15 cellular contexts compared by ENCODE assay signal in the genomic region with DNA sequence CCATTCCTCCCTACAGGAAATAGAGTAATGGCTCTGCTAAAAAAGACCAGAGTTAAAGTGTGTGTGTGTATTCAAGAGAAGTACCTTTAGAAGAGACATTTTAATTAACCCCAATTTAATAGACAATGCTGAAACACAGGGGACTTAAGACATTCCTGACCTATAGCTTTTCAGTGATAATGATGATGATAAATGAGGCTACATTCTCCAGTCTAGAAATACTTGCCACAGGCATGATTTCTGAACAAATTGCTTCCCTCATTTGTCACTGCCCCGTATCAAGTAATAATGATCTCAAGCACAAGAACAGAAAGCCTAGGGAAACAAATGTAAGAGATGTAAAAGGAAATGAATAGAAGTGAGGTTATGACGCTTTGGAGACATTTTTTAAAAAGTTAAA.
DNase-seq lines count a peak whose midpoint lies in the region; ATAC-seq and TF ChIP-seq lines count a peak whose summit lies in the region.
"Had no signal": no experiment of that assay in that cellular context is flagged by ENCODE, and none has a peak within 500 bp of the region (broad histone marks: within the 10 kb centered on the region; RNA-seq: fewer than 3 reads in every experiment).

No MANE protein-coding gene starts in this region.

- peaks cover 46% of the 10 kb centered on the region for H3K4me1 Mint-ChIP-seq in progenitor cell of endocrine pancreas (ENCODE audit: low read depth)
- H3K4me1 Mint-ChIP-seq: CD8-positive, alpha-beta memory T cell had no signal

- H3K27me3 Mint-ChIP-seq in progenitor cell of endocrine pancreas = no peaks in the 10 kb centered on the region
- H3K27me3 Mint-ChIP-seq: CD8-positive, alpha-beta memory T cell had no signal

- DNase-seq in NCI-H2227 treated with DMSO at 0.1 percent for 48 hours (lab: John Stamatoyannopoulos, UW) = peak; percentile 46
- DNase-seq in astrocyte of the hippocampus (ENCODE audit: low read depth, low spot score) = peak; percentile 45
- DNase-seq in progenitor cell of endocrine pancreas (ENCODE audit: low spot score, unreplicated experiment) = no peak
- DNase-seq in COR-L47 (lab: John Stamatoyannopoulos, UW) = no peak
- DNase-seq: AML-193; CD8-positive, alpha-beta memory T cell; DMS 273 treated with DMSO at 0.1 percent for 48 hours; H7 had no signal

- no peaks in the 10 kb centered on the region for H3K9me3 ChIP-seq in HEK293 (ENCODE audit: control insufficient read depth, insufficient read depth, low read depth, low read length)
- H3K9me3 ChIP-seq: BLaER1 had no signal

- 0 out of 2 replicates have a peak, but pooled peaks cover 4% of the 10 kb centered on the region for H3K4me1 ChIP-seq in HEK293 (ENCODE audit: control insufficient read depth, insufficient read depth, low read length)
- H3K4me1 ChIP-seq: BLaER1 had no signal

- no peak for ATAC-seq in GM19023 (IDR thresholded peaks at IDR 0.05; ENCODE audit: unreplicated experiment)
- ATAC-seq in HG03135 (IDR thresholded peaks at IDR 0.05; ENCODE audit: unreplicated experiment) = no peak
- ATAC-seq: GM12878, GM23338, K562 had no signal

- no peaks in the 10 kb centered on the region for H3K9me3 Mint-ChIP-seq in progenitor cell of endocrine pancreas (ENCODE audit: low read depth)
- H3K9me3 Mint-ChIP-seq: GM23338 had no signal

- no peak overlapping the region for H3K4me3 ChIP-seq in HEK293 (ENCODE audit: low read depth, low read length)
- H3K4me3 ChIP-seq: BLaER1, GM12878, GM23338, K562 had no signal

- TF ChIP-seq CTCF in HEK293 (tag by site-specific recombination; IDR thresholded peaks at IDR 0.05) (no peak), progenitor cell of endocrine pancreas (IDR thresholded peaks at IDR 0.05; ENCODE audit: unreplicated experiment) (no peak)

- CTCF ChIA-PET in HEK293 (lab: Yijun Ruan, JAX) = interaction anchor here (0.7 kb wide), 1 partner anchor 134 kb away, joined by 3 read pairs; no protein-coding TSS in a partner anchor

- peaks cover 6% of the 10 kb centered on the region for H3K36me3 Mint-ChIP-seq in progenitor cell of endocrine pancreas (ENCODE audit: insufficient read depth)
- H3K36me3 Mint-ChIP-seq: CD8-positive, alpha-beta memory T cell had no signal

- H3K27ac Mint-ChIP-seq in progenitor cell of endocrine pancreas = peak overlapping the region; percentile 67
- H3K27ac Mint-ChIP-seq: CD8-positive, alpha-beta memory T cell; GM23338 had no signal

- no peak overlapping the region for H3K4me3 Mint-ChIP-seq in progenitor cell of endocrine pancreas (ENCODE audit: low read depth)
- H3K4me3 Mint-ChIP-seq: CD8-positive, alpha-beta memory T cell; GM23338 had no signal

- no peaks in the 10 kb centered on the region for H3K36me3 ChIP-seq in HEK293 (ENCODE audit: control insufficient read depth in 2 of 2, insufficient read depth in 1 of 2, low read length in 2 of 2)
- H3K36me3 ChIP-seq: BLaER1 had no signal

- POLR2A ChIA-PET in HEK293 (lab: Yijun Ruan, JAX) = no interaction called here

- no peak overlapping the region for H3K27ac ChIP-seq in HEK293 (ENCODE audit: extremely low read depth, low read depth, low read length)
- H3K27ac ChIP-seq: BLaER1 had no signal

TF ChIP-seq in HEK293, 187 proteins besides CTCF, POLR2A, EP300 and RAD21:
- no peak for TF ChIP-seq ZNF558 (tag by site-specific recombination; IDR thresholded peaks at IDR 0.05)
- TF ChIP-seq ZNF843 (tag by site-specific recombination; IDR thresholded peaks at IDR 0.05) = peak; percentile 33; the same call in 1 of the 2 replicates
- no peak for TF ChIP-seq ZNF394 (tag by site-specific recombination; IDR thresholded peaks at IDR 0.05; ENCODE audit: borderline replicate concordance)
- TF ChIP-seq, protein P1, sequence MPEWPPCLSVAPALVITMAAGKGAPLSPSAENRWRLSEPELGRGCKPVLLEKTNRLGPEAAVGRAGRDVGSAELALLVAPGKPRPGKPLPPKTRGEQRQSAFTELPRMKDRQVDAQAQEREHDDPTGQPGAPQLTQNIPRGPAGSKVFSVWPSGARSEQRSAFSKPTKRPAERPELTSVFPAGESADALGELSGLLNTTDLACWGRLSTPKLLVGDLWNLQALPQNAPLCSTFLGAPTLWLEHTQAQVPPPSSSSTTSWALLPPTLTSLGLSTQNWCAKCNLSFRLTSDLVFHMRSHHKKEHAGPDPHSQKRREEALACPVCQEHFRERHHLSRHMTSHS (tag by site-specific recombination; IDR thresholded peaks at IDR 0.05) = no peak
- TF ChIP-seq ZNF561 (tag by site-specific recombination; IDR thresholded peaks at IDR 0.05; ENCODE audit: borderline replicate concordance) = no peak
- TF ChIP-seq ZNF324 (tag by site-specific recombination; IDR thresholded peaks at IDR 0.05) = no peak
- TF ChIP-seq, protein P2, sequence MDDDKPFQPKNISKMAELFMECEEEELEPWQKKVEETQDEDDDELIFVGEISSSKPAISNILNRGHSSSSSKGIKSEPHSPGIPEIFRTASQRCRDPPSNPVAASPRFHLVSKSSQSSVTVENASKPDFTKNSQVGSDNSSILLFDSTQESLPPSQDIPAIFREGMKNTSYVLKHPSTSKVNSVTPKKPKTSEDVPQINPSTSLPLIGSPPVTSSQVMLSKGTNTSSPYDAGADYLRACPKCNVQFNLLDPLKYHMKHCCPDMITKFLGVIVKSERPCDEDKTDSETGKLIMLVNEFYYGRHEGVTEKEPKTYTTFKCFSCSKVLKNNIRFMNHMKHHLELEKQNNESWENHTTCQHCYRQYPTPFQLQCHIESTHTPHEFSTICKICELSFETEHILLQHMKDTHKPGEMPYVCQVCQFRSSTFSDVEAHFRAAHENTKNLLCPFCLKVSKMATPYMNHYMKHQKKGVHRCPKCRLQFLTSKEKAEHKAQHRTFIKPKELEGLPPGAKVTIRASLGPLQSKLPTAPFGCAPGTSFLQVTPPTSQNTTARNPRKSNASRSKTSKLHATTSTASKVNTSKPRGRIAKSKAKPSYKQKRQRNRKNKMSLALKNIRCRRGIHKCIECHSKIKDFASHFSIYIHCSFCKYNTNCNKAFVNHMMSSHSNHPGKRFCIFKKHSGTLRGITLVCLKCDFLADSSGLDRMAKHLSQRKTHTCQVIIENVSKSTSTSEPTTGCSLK (tag by site-specific recombination; IDR thresholded peaks at IDR 0.05) = no peak
- TF ChIP-seq, protein P3, sequence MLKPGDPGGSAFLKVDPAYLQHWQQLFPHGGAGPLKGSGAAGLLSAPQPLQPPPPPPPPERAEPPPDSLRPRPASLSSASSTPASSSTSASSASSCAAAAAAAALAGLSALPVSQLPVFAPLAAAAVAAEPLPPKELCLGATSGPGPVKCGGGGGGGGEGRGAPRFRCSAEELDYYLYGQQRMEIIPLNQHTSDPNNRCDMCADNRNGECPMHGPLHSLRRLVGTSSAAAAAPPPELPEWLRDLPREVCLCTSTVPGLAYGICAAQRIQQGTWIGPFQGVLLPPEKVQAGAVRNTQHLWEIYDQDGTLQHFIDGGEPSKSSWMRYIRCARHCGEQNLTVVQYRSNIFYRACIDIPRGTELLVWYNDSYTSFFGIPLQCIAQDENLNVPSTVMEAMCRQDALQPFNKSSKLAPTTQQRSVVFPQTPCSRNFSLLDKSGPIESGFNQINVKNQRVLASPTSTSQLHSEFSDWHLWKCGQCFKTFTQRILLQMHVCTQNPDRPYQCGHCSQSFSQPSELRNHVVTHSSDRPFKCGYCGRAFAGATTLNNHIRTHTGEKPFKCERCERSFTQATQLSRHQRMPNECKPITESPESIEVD (tag by site-specific recombination; IDR thresholded peaks at IDR 0.05) = peak; percentile 28; the same call in 1 of the 2 replicates
- TF ChIP-seq ZBTB48 (tag by site-specific recombination; IDR thresholded peaks at IDR 0.05) = no peak
TF ChIP-seq in HEK293: peak in this region for 2.

Comparison
In these comparisons a context has a peak if more than half of its experiments do, and no peak if none do; other contexts are left out.
1. DNase-seq: peak in NCI-H2227 treated with DMSO at 0.1 percent for 48 hours (single experiment) and astrocyte of the hippocampus (single experiment); none in progenitor cell of endocrine pancreas (single experiment) and COR-L47 (single experiment).